1 cellular context compared by ENCODE assay signal in the genomic region with DNA sequence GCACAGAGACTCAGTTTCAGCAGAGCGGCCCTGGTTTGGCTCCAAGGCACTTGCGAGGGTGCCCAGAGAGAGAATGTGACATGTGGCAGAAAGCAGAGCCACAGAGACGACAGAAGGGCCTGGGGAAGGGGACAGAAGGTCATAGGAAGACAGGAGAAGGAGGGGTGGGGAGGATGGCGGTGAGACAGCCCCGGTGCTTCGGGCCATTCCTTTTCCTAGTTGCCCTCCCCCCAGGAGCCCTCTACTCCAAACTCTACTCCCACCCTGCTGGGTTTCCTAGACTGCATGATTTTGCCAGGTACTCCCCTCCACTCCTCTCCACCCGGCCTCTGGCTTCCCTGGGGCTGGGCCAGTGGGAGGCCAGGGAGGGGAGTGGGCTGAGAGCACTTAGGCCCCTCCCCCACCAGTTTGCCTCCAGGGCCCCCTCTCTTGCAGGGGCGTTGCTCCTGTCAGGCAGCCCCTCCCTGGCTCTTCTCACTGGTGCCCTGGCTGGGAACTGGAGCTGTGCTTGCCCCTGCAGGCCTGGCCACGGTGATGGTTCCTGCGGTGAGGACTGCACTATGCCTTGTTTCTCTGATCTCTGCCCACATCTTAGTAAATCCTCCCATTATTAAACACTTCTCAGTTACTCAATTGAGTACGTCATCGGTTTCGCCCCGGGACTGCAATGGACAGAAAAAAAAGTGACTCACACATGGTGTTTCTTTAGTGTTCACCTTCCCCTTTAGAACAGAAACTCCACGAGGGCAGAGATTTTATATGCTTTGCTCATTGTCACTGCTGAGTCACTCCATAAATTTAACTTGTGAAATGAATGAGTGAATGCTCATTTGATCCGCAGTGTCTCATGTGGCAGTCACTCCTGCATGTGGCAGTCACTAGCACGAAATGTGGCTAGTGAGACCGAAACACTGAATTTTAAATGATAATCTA.
TF ChIP-seq lines count a peak whose summit lies in the region.

No MANE protein-coding gene starts in this region.

TF ChIP-seq in GM12878, 131 proteins besides CTCF, POLR2A, EP300 and RAD21:
- TF ChIP-seq CREB1 (IDR thresholded peaks at IDR 0.05; ENCODE audit: low read depth) (0 out of 2 replicates have a peak, but pooled peaks have one; percentile 34), CBX5 (IDR thresholded peaks at IDR 0.05; ENCODE audit: low read depth) (peak; percentile 57; the same call in 1 of the 2 replicates), JUNB (IDR thresholded peaks at IDR 0.05) (peak; percentile 59), ETV6 (conservative IDR thresholded peaks at IDR 0.05 in 1 of 2, IDR thresholded peaks at IDR 0.05 in 1 of 2; ENCODE audit: borderline replicate concordance in 1 of 2, low read depth in 1 of 2) (peak in 1 of 2 experiments; percentile 33; a peak in 1 of 4 replicates), TCF7 (IDR thresholded peaks at IDR 0.05; ENCODE audit: borderline replicate concordance) (0 out of 2 replicates have a peak, but pooled peaks have one; percentile 23), SMAD5 (IDR thresholded peaks at IDR 0.05; ENCODE audit: low read depth) (no peak), KAT2A (conservative IDR thresholded peaks at IDR 0.05; ENCODE audit: control insufficient read depth, low read depth, low read length) (no peak), ZBED1 (IDR thresholded peaks at IDR 0.05; ENCODE audit: borderline replicate concordance) (0 out of 2 replicates have a peak, but pooled peaks have one; percentile 31), EED (IDR thresholded peaks at IDR 0.05; ENCODE audit: low read depth) (peak; percentile 53; the same call in 1 of the 2 replicates), RUNX3 (IDR thresholded peaks at IDR 0.05; ENCODE audit: low read length) (peak; percentile 61)
- TF ChIP-seq, protein P1, sequence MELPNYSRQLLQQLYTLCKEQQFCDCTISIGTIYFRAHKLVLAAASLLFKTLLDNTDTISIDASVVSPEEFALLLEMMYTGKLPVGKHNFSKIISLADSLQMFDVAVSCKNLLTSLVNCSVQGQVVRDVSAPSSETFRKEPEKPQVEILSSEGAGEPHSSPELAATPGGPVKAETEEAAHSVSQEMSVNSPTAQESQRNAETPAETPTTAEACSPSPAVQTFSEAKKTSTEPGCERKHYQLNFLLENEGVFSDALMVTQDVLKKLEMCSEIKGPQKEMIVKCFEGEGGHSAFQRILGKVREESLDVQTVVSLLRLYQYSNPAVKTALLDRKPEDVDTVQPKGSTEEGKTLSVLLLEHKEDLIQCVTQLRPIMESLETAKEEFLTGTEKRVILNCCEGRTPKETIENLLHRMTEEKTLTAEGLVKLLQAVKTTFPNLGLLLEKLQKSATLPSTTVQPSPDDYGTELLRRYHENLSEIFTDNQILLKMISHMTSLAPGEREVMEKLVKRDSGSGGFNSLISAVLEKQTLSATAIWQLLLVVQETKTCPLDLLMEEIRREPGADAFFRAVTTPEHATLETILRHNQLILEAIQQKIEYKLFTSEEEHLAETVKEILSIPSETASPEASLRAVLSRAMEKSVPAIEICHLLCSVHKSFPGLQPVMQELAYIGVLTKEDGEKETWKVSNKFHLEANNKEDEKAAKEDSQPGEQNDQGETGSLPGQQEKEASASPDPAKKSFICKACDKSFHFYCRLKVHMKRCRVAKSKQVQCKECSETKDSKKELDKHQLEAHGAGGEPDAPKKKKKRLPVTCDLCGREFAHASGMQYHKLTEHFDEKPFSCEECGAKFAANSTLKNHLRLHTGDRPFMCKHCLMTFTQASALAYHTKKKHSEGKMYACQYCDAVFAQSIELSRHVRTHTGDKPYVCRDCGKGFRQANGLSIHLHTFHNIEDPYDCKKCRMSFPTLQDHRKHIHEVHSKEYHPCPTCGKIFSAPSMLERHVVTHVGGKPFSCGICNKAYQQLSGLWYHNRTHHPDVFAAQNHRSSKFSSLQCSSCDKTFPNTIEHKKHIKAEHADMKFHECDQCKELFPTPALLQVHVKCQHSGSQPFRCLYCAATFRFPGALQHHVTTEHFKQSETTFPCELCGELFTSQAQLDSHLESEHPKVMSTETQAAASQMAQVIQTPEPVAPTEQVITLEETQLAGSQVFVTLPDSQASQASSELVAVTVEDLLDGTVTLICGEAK (IDR thresholded peaks at IDR 0.05; ENCODE audit: borderline replicate concordance), result no peak
